In the genomic region with DNA sequence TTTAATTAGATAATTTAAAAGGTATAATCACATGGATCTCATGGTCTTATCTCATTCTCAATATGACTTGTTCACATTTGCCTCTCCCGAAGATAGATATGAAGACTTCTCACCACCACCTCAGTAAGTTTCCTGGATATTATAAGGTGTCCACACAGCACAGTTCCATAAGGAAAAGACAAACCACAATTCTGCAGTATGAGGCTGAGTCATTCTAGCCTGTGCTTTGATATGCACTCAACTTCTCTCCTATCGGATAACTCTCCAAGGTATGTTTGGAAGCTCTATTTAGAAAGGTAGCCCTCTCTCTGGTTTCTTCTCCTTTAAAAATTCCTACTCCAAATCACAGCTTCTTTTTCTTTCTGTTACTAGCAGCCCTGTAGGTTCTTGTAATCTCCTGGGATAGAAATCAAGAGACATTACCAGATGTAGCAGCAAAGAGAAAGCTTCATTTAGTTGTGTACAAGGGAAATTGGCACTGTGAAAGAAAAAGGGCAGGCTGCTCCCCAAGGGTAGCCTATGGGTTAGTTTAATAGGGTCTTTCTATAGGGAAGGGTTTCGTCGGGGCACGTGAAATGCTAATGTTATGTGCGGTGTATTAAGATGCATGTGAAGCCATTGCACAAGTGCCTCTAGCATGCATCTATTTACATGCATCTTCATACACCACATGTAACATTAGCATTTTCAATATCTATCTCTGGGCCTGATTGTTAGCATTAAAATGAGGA, we compare ENCODE assay signal across 25 cellular contexts.
A peak's percentile ranks its signal among the peaks of the same experiment; 100 is the strongest.
DNase-seq lines count a peak whose midpoint lies in the region; ATAC-seq and TF ChIP-seq lines count a peak whose summit lies in the region.
"Had no signal": no experiment of that assay in that cellular context is flagged by ENCODE, and none has a peak within 500 bp of the region (broad histone marks: within the 10 kb centered on the region; RNA-seq: fewer than 3 reads in every experiment).

No MANE protein-coding gene starts in this region.

- DNase-seq in CD14-positive monocyte (ENCODE audit: low spot score) (no peak), HT-29 (ENCODE audit: low spot score) (peak; percentile 29), astrocyte of the cerebellum (ENCODE audit: low read depth) (peak; percentile 18), mesenchymal stem cell (no peak), SJCRH30 (no peak), inferior parietal cortex (ENCODE audit: extremely low spot score) (no peak)
- DNase-seq: activated CD4-positive, alpha-beta T cell treated with anti-CD3 and anti-CD28 coated beads, Interleukin-2, amount 50 U/mL, for 1 hour; activated CD8-positive, alpha-beta memory T cell treated with anti-CD3 and anti-CD28 coated beads, Interleukin-2, amount 10 ng/mL, durations not matched to agents 7 days and 5 days; anterior cingulate cortex; C1 segment of cervical spinal cord; dorsolateral prefrontal cortex; EL; Karpas-422; left colon; naive thymus-derived CD4-positive, alpha-beta T cell; NCI-H1694 treated with DMSO at 0.1 percent for 48 hours; NCI-H2171 treated with DMSO at 0.1 percent for 48 hours; NCI-H69; RPMI8226; upper lobe of right lung had no signal

- H3K23ac ChIP-seq in mesenchymal stem cell (ENCODE audit: low read length in 2 of 2): no peak overlapping the region

- H3K4me1 ChIP-seq in mesenchymal stem cell (ENCODE audit: control insufficient read depth, insufficient read depth, low read depth, low read length): peaks cover 3% of the 10 kb centered on the region
- no peaks in the 10 kb centered on the region for H3K4me1 ChIP-seq in SJCRH30

- H3K9ac ChIP-seq in mesenchymal stem cell (ENCODE audit: low read length): no peak overlapping the region

- in situ Hi-C loops in astrocyte of the cerebellum (cut with HindIII; ENCODE audit: low sequenced_read_pairs): no loop called here

- no peaks in the 10 kb centered on the region for H3K36me3 Mint-ChIP-seq in CD14-positive monocyte
- H3K36me3 Mint-ChIP-seq: activated CD8-positive, alpha-beta memory T cell treated with anti-CD3 and anti-CD28 coated beads, Interleukin-2, amount 10 ng/mL, durations not matched to agents 7 days and 5 days; activated naive CD4-positive, alpha-beta T cell treated with anti-CD3 and anti-CD28 coated beads, Interleukin-2, amount 50 U/mL, for 24 hours; naive thymus-derived CD4-positive, alpha-beta T cell; WTC11 had no signal

- no peak overlapping the region for H4K8ac ChIP-seq in mesenchymal stem cell (ENCODE audit: low read length)

- no peak overlapping the region for H4K91ac ChIP-seq in mesenchymal stem cell (ENCODE audit: low read length)

- H2BK120ac ChIP-seq in mesenchymal stem cell (ENCODE audit: low read depth, low read length): no peak overlapping the region

- intact Hi-C loops in CD14-positive monocyte (cut with micrococcal nuclease): no loop called here

- TF ChIP-seq CTCF in CD14-positive monocyte (IDR thresholded peaks at IDR 0.05): no peak
- no peak for TF ChIP-seq CTCF in astrocyte of the cerebellum (IDR thresholded peaks at IDR 0.05; ENCODE audit: low read depth, low read length, missing control alignments)

- H3K27ac ChIP-seq in mesenchymal stem cell (ENCODE audit: low read length, poor library complexity, severe bottlenecking): peak overlapping the region; percentile 28
- H3K27ac ChIP-seq in SJCRH30: no peak overlapping the region
- H3K27ac ChIP-seq: dorsolateral prefrontal cortex, upper lobe of right lung had no signal

- no peaks in the 10 kb centered on the region for H3K27me3 ChIP-seq in mesenchymal stem cell (ENCODE audit: control insufficient read depth in 1 of 2, insufficient read depth in 1 of 2, low read length in 2 of 2)
- no peaks in the 10 kb centered on the region for H3K27me3 ChIP-seq in SJCRH30
- H3K27me3 ChIP-seq: dorsolateral prefrontal cortex, upper lobe of right lung had no signal

- no peak overlapping the region for H3K14ac ChIP-seq in mesenchymal stem cell (ENCODE audit: low read length in 2 of 2)

- peak overlapping the region; percentile 27 to 85 (median 53) for H3K27ac Mint-ChIP-seq in CD14-positive monocyte
- H3K27ac Mint-ChIP-seq: activated CD8-positive, alpha-beta memory T cell treated with anti-CD3 and anti-CD28 coated beads, Interleukin-2, amount 10 ng/mL, durations not matched to agents 7 days and 5 days; activated naive CD4-positive, alpha-beta T cell treated with anti-CD3 and anti-CD28 coated beads, Interleukin-2, amount 50 U/mL, for 24 hours; naive thymus-derived CD4-positive, alpha-beta T cell; WTC11 had no signal

- H3K18ac ChIP-seq in mesenchymal stem cell (ENCODE audit: low read depth in 1 of 2, low read length in 2 of 2): no peak overlapping the region

- H3K9me3 Mint-ChIP-seq in CD14-positive monocyte: peaks cover 0 to 2% (median 0%) of the 10 kb centered on the region in 7 donors
- H3K9me3 Mint-ChIP-seq: activated naive CD4-positive, alpha-beta T cell treated with anti-CD3 and anti-CD28 coated beads, Interleukin-2, amount 50 U/mL, for 24 hours; WTC11 had no signal

- H3K9me3 ChIP-seq in mesenchymal stem cell (ENCODE audit: control insufficient read depth, low read length) (no peaks in the 10 kb centered on the region), SJCRH30 (replicated peaks) (no peaks in the 10 kb centered on the region)
- H3K9me3 ChIP-seq: upper lobe of right lung had no signal

- no peak overlapping the region for H2AFZ ChIP-seq in mesenchymal stem cell (ENCODE audit: low read depth, low read length)

- H3K79me1 ChIP-seq in mesenchymal stem cell (replicated peaks; ENCODE audit: low read length, poor library complexity, severe bottlenecking): no peaks in the 10 kb centered on the region

- ATAC-seq in HG02852 (IDR thresholded peaks at IDR 0.05; ENCODE audit: unreplicated experiment) (no peak), HG03135 (IDR thresholded peaks at IDR 0.05; ENCODE audit: unreplicated experiment) (no peak)
- ATAC-seq: activated CD8-positive, alpha-beta memory T cell treated with anti-CD3 and anti-CD28 coated beads, Interleukin-2, amount 10 ng/mL, durations not matched to agents 7 days and 5 days; left colon; WTC11 had no signal

- H3K27me3 Mint-ChIP-seq in CD14-positive monocyte (ENCODE audit: low read depth in 3 of 3): peaks cover 0 to 2% (median 0%) of the 10 kb centered on the region in 3 donors
- H3K27me3 Mint-ChIP-seq: activated CD8-positive, alpha-beta memory T cell treated with anti-CD3 and anti-CD28 coated beads, Interleukin-2, amount 10 ng/mL, durations not matched to agents 7 days and 5 days; activated naive CD4-positive, alpha-beta T cell treated with anti-CD3 and anti-CD28 coated beads, Interleukin-2, amount 50 U/mL, for 24 hours; central memory CD8-positive, alpha-beta T cell; naive thymus-derived CD4-positive, alpha-beta T cell had no signal

- no peak overlapping the region for H3K4me3 ChIP-seq in astrocyte of the cerebellum (ENCODE audit: low read depth, low read length)
- no peak overlapping the region for H3K4me3 ChIP-seq in mesenchymal stem cell (ENCODE audit: insufficient read depth in 1 of 2, low read depth in 1 of 2, low read length in 2 of 2)
- H3K4me3 ChIP-seq in SJCRH30: no peak overlapping the region
- H3K4me3 ChIP-seq: dorsolateral prefrontal cortex, upper lobe of right lung had no signal

- H3K4ac ChIP-seq in mesenchymal stem cell (ENCODE audit: low read depth in 1 of 2, low read length in 2 of 2): no peak overlapping the region

- 92% methylated on average over 1 of the region's 6 CpGs for WGBS in mesenchymal stem cell

- no peak overlapping the region for H2AK5ac ChIP-seq in mesenchymal stem cell (ENCODE audit: low read length, severe bottlenecking)

- H3K36me3 ChIP-seq in mesenchymal stem cell (ENCODE audit: control insufficient read depth in 1 of 2, insufficient read depth in 2 of 2, low read depth in 1 of 2, low read length in 2 of 2) (no peaks in the 10 kb centered on the region), SJCRH30 (no peaks in the 10 kb centered on the region)
- H3K36me3 ChIP-seq: upper lobe of right lung had no signal

- peaks cover 34% of the 10 kb centered on the region for H3K4me1 Mint-ChIP-seq in CD14-positive monocyte
- H3K4me1 Mint-ChIP-seq: activated CD8-positive, alpha-beta memory T cell treated with anti-CD3 and anti-CD28 coated beads, Interleukin-2, amount 10 ng/mL, durations not matched to agents 7 days and 5 days; central memory CD8-positive, alpha-beta T cell; WTC11 had no signal

- H2BK15ac ChIP-seq in mesenchymal stem cell (ENCODE audit: low read depth, poor library complexity, severe bottlenecking): no peak overlapping the region

- H3K4me2 ChIP-seq in mesenchymal stem cell (ENCODE audit: low read length, poor library complexity, severe bottlenecking): no peak overlapping the region

- H3K4me3 Mint-ChIP-seq in CD14-positive monocyte: no peak overlapping the region
- H3K4me3 Mint-ChIP-seq: activated CD8-positive, alpha-beta memory T cell treated with anti-CD3 and anti-CD28 coated beads, Interleukin-2, amount 10 ng/mL, durations not matched to agents 7 days and 5 days; activated naive CD4-positive, alpha-beta T cell treated with anti-CD3 and anti-CD28 coated beads, Interleukin-2, amount 50 U/mL, for 24 hours; central memory CD8-positive, alpha-beta T cell; WTC11 had no signal

- H2BK5ac ChIP-seq in mesenchymal stem cell (ENCODE audit: low read depth, low read length, poor library complexity, severe bottlenecking): no peak overlapping the region

- H2BK12ac ChIP-seq in mesenchymal stem cell (ENCODE audit: low read length in 2 of 2): no peak overlapping the region

Comparison
In these comparisons a context has a peak if more than half of its experiments do, and no peak if none do; other contexts are left out.
1. DNase-seq: peak in HT-29 (single experiment) and astrocyte of the cerebellum (single experiment); none in CD14-positive monocyte (single experiment), mesenchymal stem cell (single experiment), SJCRH30 (0 of 2) and inferior parietal cortex (single experiment).